8 cellular contexts compared by ENCODE assay signal in the genomic region with DNA sequence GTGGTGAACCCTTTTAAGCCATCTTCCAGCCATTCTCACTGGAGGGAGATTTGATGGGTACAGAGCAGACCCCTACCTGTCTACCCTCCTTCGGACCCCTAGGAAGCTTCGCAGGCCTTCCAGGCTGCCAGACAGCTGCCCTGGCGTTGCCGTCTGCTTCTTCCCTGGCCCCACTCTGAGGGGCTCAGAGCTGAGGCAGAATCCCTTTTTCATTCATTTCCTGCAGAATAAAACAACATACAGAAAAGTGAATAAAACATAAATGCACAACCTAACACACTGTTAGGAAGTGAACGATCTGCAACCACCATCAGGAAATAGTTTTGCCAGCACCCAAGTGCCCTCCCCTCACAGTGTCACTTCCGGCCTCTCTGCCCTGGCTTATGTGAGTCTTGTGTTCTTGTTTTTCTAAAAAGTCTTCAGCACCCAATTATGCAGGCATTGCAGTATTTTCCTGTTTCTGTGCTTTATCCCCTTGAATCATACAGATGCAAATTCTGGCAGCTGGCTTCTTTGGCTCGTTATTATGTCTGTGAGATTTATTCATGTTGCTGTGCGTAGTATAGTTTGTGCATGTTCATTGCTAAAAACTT. TPM values are rescaled to one million over a fixed set of nuclear protein-coding genes. Genes with fewer than 3 reads are reported as not detected.
DNase-seq lines count a peak whose midpoint lies in the region; ATAC-seq and TF ChIP-seq lines count a peak whose summit lies in the region.

No MANE protein-coding gene starts in this region.

- H3K4me3 Mint-ChIP-seq in activated CD4-positive, alpha-beta T cell treated with anti-CD3 and anti-CD28 coated beads for 36 hours = peak overlapping the region; percentile 78
- H3K4me3 Mint-ChIP-seq in stimulated activated naive CD8-positive, alpha-beta T cell treated with anti-CD3 and anti-CD28 coated beads, Interleukin-15, amount 100 ng/mL, for 72 hours = peak overlapping the region; percentile 78 to 86

- H3K36me3 ChIP-seq in HEK293 (ENCODE audit: control insufficient read depth in 2 of 2, insufficient read depth in 1 of 2, low read length in 2 of 2) (peaks cover 0 to 33% of the 10 kb centered on the region in 2 experiments; a peak in 1 of 3 replicates), duodenal mucosa (ENCODE audit: control insufficient read depth in 1 of 2, insufficient read depth in 2 of 2, low read length in 2 of 2) (peaks cover 16 to 17% of the 10 kb centered on the region in 2 donors), muscle layer of colon (ENCODE audit: insufficient read depth, low read length) (no peaks in the 10 kb centered on the region)

- H3K27ac ChIP-seq in HEK293 (ENCODE audit: extremely low read depth, low read depth, low read length) = peak overlapping the region; percentile 12; the same call in 1 of the 2 replicates
- H3K27ac ChIP-seq in duodenal mucosa (ENCODE audit: low read depth, low read length) = peak overlapping the region; percentile 26
- peak overlapping the region; percentile 60 for H3K27ac ChIP-seq in muscle layer of colon (ENCODE audit: low read depth, low read length)

- intact Hi-C loops in activated CD4-positive, alpha-beta T cell treated with anti-CD3 and anti-CD28 coated beads for 36 hours (cut with DNase I, micrococcal nuclease) = no loop called here

- CTCF ChIA-PET in HEK293 (lab: Yijun Ruan, JAX) = interaction anchor here (0.7 kb wide), 1 partner anchor 374 kb away, joined by 4 read pairs; no protein-coding TSS in a partner anchor
- CTCF ChIA-PET in activated CD4-positive, alpha-beta T cell treated with anti-CD3 and anti-CD28 coated beads for 36 hours (lab: Charles Lee) = interaction anchor here (1.2 to 1.5 kb wide), 4 partner anchors 10 to 97 kb away, joined by 3 read pairs; no protein-coding TSS in a partner anchor

- no peak overlapping the region for H3K4me3 ChIP-seq in HEK293 (ENCODE audit: low read depth, low read length)
- peak overlapping the region; percentile 0 to 47 for H3K4me3 ChIP-seq in duodenal mucosa (ENCODE audit: low read depth in 1 of 2, low read length in 2 of 2)
- H3K4me3 ChIP-seq in muscle layer of colon (ENCODE audit: low read depth in 1 of 2, low read length in 2 of 2) = peak overlapping the region in 1 of 2 donors; percentile 48

- peak overlapping the region in 1 of 2 donors; percentile 21 for H3K9ac ChIP-seq in duodenal mucosa (ENCODE audit: low read depth in 1 of 2, low read length in 2 of 2)
- H3K9ac ChIP-seq in muscle layer of colon (ENCODE audit: low read length) = no peak overlapping the region

- no peaks in the 10 kb centered on the region for H3K27me3 ChIP-seq in duodenal mucosa (ENCODE audit: control insufficient read depth in 1 of 2, insufficient read depth in 2 of 2, low read length in 2 of 2)
- no peaks in the 10 kb centered on the region for H3K27me3 ChIP-seq in muscle layer of colon (ENCODE audit: control insufficient read depth in 1 of 2, insufficient read depth in 2 of 2, low read length in 2 of 2)

- H3K27me3 Mint-ChIP-seq in activated CD4-positive, alpha-beta T cell treated with anti-CD3 and anti-CD28 coated beads for 36 hours = no peaks in the 10 kb centered on the region
- no peaks in the 10 kb centered on the region for H3K27me3 Mint-ChIP-seq in stimulated activated naive CD8-positive, alpha-beta T cell treated with anti-CD3 and anti-CD28 coated beads, Interleukin-15, amount 100 ng/mL, for 72 hours

- H3K9me3 ChIP-seq in HEK293 (ENCODE audit: control insufficient read depth, insufficient read depth, low read depth, low read length) (no peaks in the 10 kb centered on the region), duodenal mucosa (ENCODE audit: control insufficient read depth in 1 of 2, low read length in 2 of 2) (no peaks in the 10 kb centered on the region), muscle layer of colon (ENCODE audit: low read length) (no peaks in the 10 kb centered on the region)

- peak; percentile 81 for DNase-seq in activated CD4-positive, alpha-beta T cell treated with anti-CD3 and anti-CD28 coated beads for 36 hours
- DNase-seq in stimulated activated naive CD8-positive, alpha-beta T cell treated with anti-CD3 and anti-CD28 coated beads, Interleukin-15, amount 100 ng/mL, for 72 hours = peak; percentile 32 to 50
- no peak for DNase-seq in SW 1271 (lab: John Stamatoyannopoulos, UW)
- DNase-seq in NCI-H345 (lab: John Stamatoyannopoulos, UW) = no peak

- POLR2A ChIA-PET in HEK293 (lab: Yijun Ruan, JAX) = interaction anchor here (0.5 kb wide), 1 partner anchor 22 kb away, joined by 4 read pairs; no protein-coding TSS in a partner anchor
- POLR2A ChIA-PET in activated CD4-positive, alpha-beta T cell treated with anti-CD3 and anti-CD28 coated beads for 36 hours (lab: Charles Lee) = interaction anchor here (0.6 to 0.7 kb wide), 2 partner anchors 24 to 26 kb away, joined by 3 to 4 read pairs; no protein-coding TSS in a partner anchor

- TF ChIP-seq CTCF in HEK293 (tag by site-specific recombination; IDR thresholded peaks at IDR 0.05) = no peak

- H3K4me1 Mint-ChIP-seq in activated CD4-positive, alpha-beta T cell treated with anti-CD3 and anti-CD28 coated beads for 36 hours = peaks cover 51% of the 10 kb centered on the region
- peaks cover 76% of the 10 kb centered on the region for H3K4me1 Mint-ChIP-seq in stimulated activated naive CD8-positive, alpha-beta T cell treated with anti-CD3 and anti-CD28 coated beads, Interleukin-15, amount 100 ng/mL, for 72 hours

- peak overlapping the region; percentile 96 for H3K27ac Mint-ChIP-seq in activated CD4-positive, alpha-beta T cell treated with anti-CD3 and anti-CD28 coated beads for 36 hours
- peak overlapping the region; percentile 94 to 95 for H3K27ac Mint-ChIP-seq in stimulated activated naive CD8-positive, alpha-beta T cell treated with anti-CD3 and anti-CD28 coated beads, Interleukin-15, amount 100 ng/mL, for 72 hours

- ATAC-seq in activated CD4-positive, alpha-beta T cell treated with anti-CD3 and anti-CD28 coated beads for 36 hours = peak; percentile 92
- ATAC-seq in stimulated activated naive CD8-positive, alpha-beta T cell treated with anti-CD3 and anti-CD28 coated beads, Interleukin-15, amount 100 ng/mL, for 72 hours = peak; percentile 88
- ATAC-seq in GM19455 (IDR thresholded peaks at IDR 0.05; ENCODE audit: unreplicated experiment) = no peak

- H3K9me3 Mint-ChIP-seq in activated CD4-positive, alpha-beta T cell treated with anti-CD3 and anti-CD28 coated beads for 36 hours (ENCODE audit: low read depth) = peaks cover 2% of the 10 kb centered on the region
- H3K9me3 Mint-ChIP-seq in stimulated activated naive CD8-positive, alpha-beta T cell treated with anti-CD3 and anti-CD28 coated beads, Interleukin-15, amount 100 ng/mL, for 72 hours = peaks cover 8 to 9% of the 10 kb centered on the region in 2 donors

- peaks cover 13% of the 10 kb centered on the region for H3K36me3 Mint-ChIP-seq in activated CD4-positive, alpha-beta T cell treated with anti-CD3 and anti-CD28 coated beads for 36 hours (ENCODE audit: low read depth)

- H3K4me1 ChIP-seq in HEK293 (ENCODE audit: control insufficient read depth, insufficient read depth, low read length) (no peaks in the 10 kb centered on the region), duodenal mucosa (ENCODE audit: control insufficient read depth in 1 of 2, insufficient read depth in 2 of 2, low read length in 2 of 2) (peaks cover 28 to 39% of the 10 kb centered on the region in 2 donors), muscle layer of colon (ENCODE audit: insufficient read depth, low read length) (peaks cover 32% of the 10 kb centered on the region)

TF ChIP-seq in HEK293, 187 proteins besides CTCF, POLR2A, EP300 and RAD21:
- TF ChIP-seq SP2 (tag by site-specific recombination; IDR thresholded peaks at IDR 0.05) = 0 out of 2 replicates have a peak, but pooled peaks have one; percentile 12
- TF ChIP-seq ZNF514 (tag by site-specific recombination; IDR thresholded peaks at IDR 0.05) = no peak
- TF ChIP-seq ZFHX2 (tag by site-specific recombination; conservative IDR thresholded peaks at IDR 0.05) = no peak
- no peak for TF ChIP-seq ZNF626 (tag by site-specific recombination; IDR thresholded peaks at IDR 0.05)

RNA-seq across cellular contexts. Expression of gene ADD1, which starts 5.6 kb away (rescaled TPM):
- 100 to 1,000 TPM; 196 to 206 TPM for total RNA-seq in activated CD4-positive, alpha-beta T cell treated with anti-CD3 and anti-CD28 coated beads for 36 hours

RNA-seq across cellular contexts. Expression of gene SH3BP2, which starts 45.1 kb away (rescaled TPM):
- 10 to 100 TPM; 63.3 to 68.3 TPM for total RNA-seq in activated CD4-positive, alpha-beta T cell treated with anti-CD3 and anti-CD28 coated beads for 36 hours

Comparison
In these comparisons a context has a peak if more than half of its experiments do, and no peak if none do; other contexts are left out.
1. DNase-seq: peak in activated CD4-positive, alpha-beta T cell treated with anti-CD3 and anti-CD28 coated beads for 36 hours (single experiment) and stimulated activated naive CD8-positive, alpha-beta T cell treated with anti-CD3 and anti-CD28 coated beads, Interleukin-15, amount 100 ng/mL, for 72 hours (2 of 2); none in SW 1271 (0 of 2) and NCI-H345 (single experiment).
2. Peak in every context shown above with its lines, with median percentiles within 50 percentile points of each other: H3K27ac ChIP-seq.